ENCODE assay signal across 8 cellular contexts in the genomic region with DNA sequence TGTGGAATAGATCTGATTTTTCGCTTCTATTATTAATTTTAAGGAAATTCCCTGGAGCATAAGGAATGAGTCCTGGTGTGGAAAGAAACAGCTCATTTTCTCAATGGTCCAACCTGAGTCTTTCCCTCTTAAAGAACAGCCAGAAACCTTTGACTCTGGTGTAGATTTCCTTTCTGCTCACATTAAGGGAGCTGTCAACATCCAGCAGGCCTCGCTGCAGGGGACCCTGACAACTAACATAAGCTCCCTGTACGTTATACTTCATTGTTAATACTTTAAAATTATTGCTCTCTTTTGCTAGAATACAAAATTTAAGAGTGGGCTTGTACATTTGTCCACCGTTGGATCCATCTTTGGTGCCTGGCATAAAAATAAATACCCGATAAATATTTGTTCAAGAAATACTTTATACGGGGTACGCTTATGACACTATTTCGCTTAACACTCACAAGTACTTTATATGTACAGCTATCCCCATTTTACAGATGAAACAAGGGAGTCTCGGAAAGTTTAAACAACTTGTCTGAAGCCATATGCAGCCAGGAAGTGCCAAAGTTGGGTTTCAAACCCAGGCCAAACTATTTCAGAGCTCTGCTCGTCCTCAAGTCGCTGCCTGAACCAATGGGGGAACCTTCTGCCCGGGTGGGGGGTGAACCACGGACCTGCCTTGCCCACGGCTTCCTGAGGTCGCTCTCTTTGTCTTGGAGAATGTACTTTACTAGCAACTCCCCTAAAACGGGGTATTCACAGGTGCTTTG. TPM values are rescaled to one million over a fixed set of nuclear protein-coding genes. Genes with fewer than 3 reads are reported as not detected.
DNase-seq lines count a peak whose midpoint lies in the region; ATAC-seq, FAIRE-seq and TF ChIP-seq lines count a peak whose summit lies in the region.

No MANE protein-coding gene starts in this region.

- DNase-seq in NCI-H2081 (lab: John Stamatoyannopoulos, UW): peak; percentile 39 to 66
- DNase-seq in NCI-H2081 treated with DMSO at 0.1 percent for 48 hours (lab: John Stamatoyannopoulos, UW): no peak
- peak; percentile 10 for DNase-seq in H4 (ENCODE audit: low spot score)
- DNase-seq in mammary epithelial cell: peak; percentile 2
- DNase-seq in HepG2 (ENCODE audit: low spot score): peak; percentile 50
- DNase-seq in T1000 (lab: John Stamatoyannopoulos, UW): no peak

- TF ChIP-seq RAD21 in HepG2 (CRISPR knock-in tag; IDR thresholded peaks at IDR 0.05): no peak

- H3F3A ChIP-seq in OCI-LY1 (ENCODE audit: insufficient read depth, low read length): no peaks in the 10 kb centered on the region

- TF ChIP-seq CTCF in OCI-LY1 (IDR thresholded peaks at IDR 0.05; ENCODE audit: low read length) (no peak), mammary epithelial cell (conservative IDR thresholded peaks at IDR 0.05 in 1 of 2, IDR thresholded peaks at IDR 0.05 in 1 of 2; ENCODE audit: extremely low read depth in 1 of 2, insufficient read depth in 1 of 2, low read depth in 1 of 2, low read length in 2 of 2) (no peak), HepG2 (CRISPR knock-in tag; IDR thresholded peaks at IDR 0.05) (no peak)

- peak; percentile 45 for ATAC-seq in HepG2

- no peaks in the 10 kb centered on the region for H4K20me1 ChIP-seq in OCI-LY1 (ENCODE audit: insufficient read depth, low read length)
- H4K20me1 ChIP-seq in mammary epithelial cell (ENCODE audit: insufficient read depth, low read length): no peaks in the 10 kb centered on the region
- no peaks in the 10 kb centered on the region for H4K20me1 ChIP-seq in HepG2 (ENCODE audit: insufficient read depth, low read length)

- dilution Hi-C loops in mammary epithelial cell (cut with HindIII; ENCODE audit: low sequenced_read_pairs): no loop called here

- H3K36me3 ChIP-seq in OCI-LY1 (ENCODE audit: insufficient read depth, low read length) (peaks cover 36% of the 10 kb centered on the region), mammary epithelial cell (ENCODE audit: insufficient read depth, low read length) (peaks cover 17% of the 10 kb centered on the region), HepG2 (replicated peaks in 1 of 2; ENCODE audit: control insufficient read depth in 1 of 2, insufficient read depth in 2 of 2, low read length in 2 of 2) (peaks cover 2 to 28% of the 10 kb centered on the region in 2 experiments; a peak in 3 of 5 replicates), subcutaneous abdominal adipose tissue (ENCODE audit: control insufficient read depth in 5 of 5, insufficient read depth in 5 of 5, low read length in 5 of 5) (peaks cover 11 to 24% (median 17%) of the 10 kb centered on the region in 5 donors)

- H3K27ac ChIP-seq in OCI-LY1 (ENCODE audit: low read depth, low read length, poor library complexity, severe bottlenecking) (peak overlapping the region; percentile 52), mammary epithelial cell (ENCODE audit: insufficient read depth, low read depth, low read length) (peak overlapping the region; percentile 96), HepG2 (ENCODE audit: extremely low read length, insufficient read depth, low read length) (peak overlapping the region; percentile 96), subcutaneous abdominal adipose tissue (ENCODE audit: low read depth, low read length) (peak overlapping the region; percentile 99)

- H3K27me3 ChIP-seq in OCI-LY1 (ENCODE audit: insufficient read depth, low read length): no peaks in the 10 kb centered on the region
- no peaks in the 10 kb centered on the region for H3K27me3 ChIP-seq in mammary epithelial cell (ENCODE audit: insufficient read depth, low read length)
- H3K27me3 ChIP-seq in HepG2 (ENCODE audit: control insufficient read depth in 1 of 2, insufficient read depth in 2 of 2, low read length in 2 of 2): peaks cover 0 to 3% of the 10 kb centered on the region in 2 experiments; a peak in 1 of 5 replicates
- no peaks in the 10 kb centered on the region for H3K27me3 ChIP-seq in subcutaneous abdominal adipose tissue (ENCODE audit: control insufficient read depth in 5 of 5, insufficient read depth in 4 of 5, low read length in 5 of 5)

- TF ChIP-seq POLR2A in HepG2 (IDR thresholded peaks at IDR 0.05; ENCODE audit: insufficient read depth in 1 of 2, low read depth in 2 of 2, low read length in 2 of 2): no peak

- H3K4me2 ChIP-seq in OCI-LY1 (ENCODE audit: low read length) (peak overlapping the region; percentile 71), mammary epithelial cell (ENCODE audit: insufficient read depth, low read depth, low read length) (peak overlapping the region; percentile 99), HepG2 (ENCODE audit: low read depth, low read length) (peak overlapping the region; percentile 84)

- H3K4me1 ChIP-seq in OCI-LY1 (ENCODE audit: insufficient read depth, low read length, severe bottlenecking) (peaks cover 32% of the 10 kb centered on the region), mammary epithelial cell (ENCODE audit: insufficient read depth, low read length) (peaks cover 12% of the 10 kb centered on the region), HepG2 (ENCODE audit: insufficient read depth, low read length) (peaks cover 41% of the 10 kb centered on the region), subcutaneous abdominal adipose tissue (ENCODE audit: control insufficient read depth in 5 of 5, insufficient read depth in 5 of 5, low read length in 5 of 5) (peaks cover 4 to 26% (median 23%) of the 10 kb centered on the region in 5 donors)

- peak overlapping the region; percentile 90; the same call in 1 of the 2 replicates for H2AFZ ChIP-seq in OCI-LY1 (ENCODE audit: low read length)
- H2AFZ ChIP-seq in mammary epithelial cell (ENCODE audit: low read depth, low read length): peak overlapping the region; percentile 100
- H2AFZ ChIP-seq in HepG2 (ENCODE audit: low read length): peak overlapping the region; percentile 25

- H3K9me3 ChIP-seq in OCI-LY1 (ENCODE audit: low read length): no peaks in the 10 kb centered on the region
- H3K9me3 ChIP-seq in mammary epithelial cell (replicated peaks; ENCODE audit: insufficient read depth, low read length): no peaks in the 10 kb centered on the region
- H3K9me3 ChIP-seq in HepG2 (ENCODE audit: low read length): no peaks in the 10 kb centered on the region
- no peaks in the 10 kb centered on the region for H3K9me3 ChIP-seq in subcutaneous abdominal adipose tissue (ENCODE audit: control insufficient read depth in 5 of 5, low read length in 5 of 5)

- BruUV-seq in mammary epithelial cell (replicated peaks; lab: Mats Ljungman, UMichigan) (TSS peak; percentile 47), HepG2 (replicated peaks; lab: Mats Ljungman, UMichigan) (TSS peak; percentile 56)

- H3K9ac ChIP-seq in OCI-LY1 (ENCODE audit: low read length) (peak overlapping the region; percentile 91), mammary epithelial cell (ENCODE audit: insufficient read depth, low read length) (peak overlapping the region; percentile 95), HepG2 (ENCODE audit: insufficient read depth, low read depth, low read length) (peak overlapping the region; percentile 99), subcutaneous abdominal adipose tissue (ENCODE audit: low read length in 5 of 5) (peak overlapping the region; percentile 91 to 100 (median 100))

- H3K9me2 ChIP-seq in OCI-LY1 (ENCODE audit: low read depth, low read length): no peaks in the 10 kb centered on the region

- intact Hi-C loops in mammary epithelial cell (cut with micrococcal nuclease) (no loop called here), HepG2 (cut with micrococcal nuclease; ENCODE audit: unreplicated experiment) (no loop called here)

- H3K4me3 ChIP-seq in OCI-LY1 (ENCODE audit: low read depth, low read length, poor library complexity, severe bottlenecking) (peak overlapping the region; percentile 85), mammary epithelial cell (replicated peaks in 1 of 3; ENCODE audit: insufficient read depth in 1 of 3, low read depth in 2 of 3, low read length in 3 of 3) (peak overlapping the region; percentile 74 to 87 (median 82)), HepG2 (replicated peaks in 1 of 3; ENCODE audit: insufficient read depth in 1 of 3, low read depth in 2 of 3, low read length in 3 of 3) (peak overlapping the region; percentile 97), subcutaneous abdominal adipose tissue (ENCODE audit: low read depth in 1 of 5, low read length in 5 of 5) (peak overlapping the region; percentile 77 to 98 (median 96))

- in situ Hi-C loops in mammary epithelial cell (cut with MboI; ENCODE audit: low sequenced_read_pairs in 2 of 2): no loop called here
- in situ Hi-C loops in HepG2 (cut with HindIII; ENCODE audit: extremely low pct_ligation_motif_present, low pct_unique_long_range_greater_than_20kb): no loop called here

- CTCF ChIA-PET in mammary epithelial cell (lab: Charles Lee; ENCODE audit: low non-redundant PET): interaction anchor here (0.6 kb wide), 1 partner anchor 163 kb away, joined by 3 read pairs; no protein-coding TSS in a partner anchor
- CTCF ChIA-PET in HepG2 (lab: Yijun Ruan, JAX; ENCODE audit: low intra/inter-chr PET ratio, low total read pairs): no interaction called here

- POLR2A ChIA-PET in HepG2 (lab: Yijun Ruan, JAX): interaction anchor here (0.7 to 2.8 kb wide), 8 partner anchors 16 to 1042 kb away, joined by 3 to 16 read pairs (median 6); a partner anchor contains a TSS

- WGBS in mammary epithelial cell (ENCODE audit: low coverage, missing lambda C conversion rate): 7% methylated on average over 16 of the region's 16 CpGs
- 2% methylated on average over 16 of the region's 16 CpGs for WGBS in HepG2 (ENCODE audit: low lambda C conversion rate)

- H3K79me2 ChIP-seq in OCI-LY1 (ENCODE audit: insufficient read depth, low read length) (peaks cover 32% of the 10 kb centered on the region), mammary epithelial cell (ENCODE audit: insufficient read depth, low read length) (peaks cover 53% of the 10 kb centered on the region), HepG2 (ENCODE audit: insufficient read depth, low read length) (peaks cover 46% of the 10 kb centered on the region)

- no peak for TF ChIP-seq EP300 in HepG2 (IDR thresholded peaks at IDR 0.05; ENCODE audit: low read depth in 2 of 2, low read length in 2 of 2)
- no peak for TF ChIP-seq EP300 in HepG2 (CRISPR knock-in tag; IDR thresholded peaks at IDR 0.05; ENCODE audit: borderline replicate concordance)

- no peak for FAIRE-seq in HepG2 (lab: Jason Lieb, UNC)

RNA-seq across cellular contexts. Expression of a gene that starts 0.6 kb away (rescaled TPM):
- 68.5 and 92.5 TPM in 2 replicates for total RNA-seq in H4 (2014; rRNA removed; shearing (Covaris generic))
- 10 to 100 TPM; 75.0 to 94.2 TPM for total RNA-seq in mammary epithelial cell
- 37.0 TPM for polyA plus RNA-seq in mammary epithelial cell
- polyA minus RNA-seq in mammary epithelial cell: 61.3 TPM
- 127 and 168 TPM in 2 replicates for total RNA-seq in HepG2 (2016; rRNA removed; fragmentation: Illumina TruSeq; extraction: Trizol)
- 29.3 and 32.5 TPM in 2 replicates for total RNA-seq in HepG2 (2016; cell fraction: cytosol; rRNA removed; fragmentation: Illumina TruSeq; extraction: Trizol; ENCODE audit: low read depth)
- total RNA-seq in HepG2 (2016; cell fraction: insoluble cytoplasmic fraction; rRNA removed; fragmentation: Illumina TruSeq; extraction: Trizol): 131 and 158 TPM in 2 replicates
- 43.0 and 52.4 TPM in 2 replicates for total RNA-seq in HepG2 (2016; cell fraction: membrane; rRNA removed; fragmentation: Illumina TruSeq; extraction: Trizol)
- 127 and 130 TPM in 2 replicates for total RNA-seq in HepG2 (2016; cell fraction: nucleus; rRNA removed; fragmentation: Illumina TruSeq; extraction: Trizol)
- polyA plus RNA-seq in HepG2 (2011; rRNA removed): 34.6 and 43.5 TPM in 2 replicates
- 18.5 and 25.3 TPM in 2 replicates for polyA plus RNA-seq in HepG2 (2011; cell fraction: cytosol; rRNA removed)
- 28.3 and 35.1 TPM in 2 replicates for polyA plus RNA-seq in HepG2 (2011; cell fraction: nucleus; rRNA removed)
- 73.1 and 98.6 TPM in 2 replicates for polyA plus RNA-seq in HepG2 (2012)
- polyA plus RNA-seq in HepG2 (2016; cell fraction: cytosol; fragmentation: Illumina TruSeq; extraction: Trizol; ENCODE audit: low read depth): 23.9 and 24.7 TPM in 2 replicates
- 212 and 228 TPM in 2 replicates for polyA plus RNA-seq in HepG2 (2016; cell fraction: insoluble cytoplasmic fraction; fragmentation: Illumina TruSeq; extraction: Trizol; ENCODE audit: low read depth)
- polyA plus RNA-seq in HepG2 (2016; cell fraction: membrane; fragmentation: Illumina TruSeq; extraction: Trizol; ENCODE audit: low read depth): 29.4 and 33.5 TPM in 2 replicates
- 131 and 136 TPM in 2 replicates for polyA plus RNA-seq in HepG2 (2016; cell fraction: nucleus; fragmentation: Illumina TruSeq; extraction: Trizol; ENCODE audit: insufficient read depth, low read depth)
- 17.7 and 44.6 TPM in 2 replicates for polyA minus RNA-seq in HepG2 (2011; rRNA and poly(A)+ RNA removed; ENCODE audit: low replicate concordance)
- 18.0 and 20.6 TPM in 2 replicates for polyA minus RNA-seq in HepG2 (2011; cell fraction: cytosol; rRNA and poly(A)+ RNA removed)
- 170 and 179 TPM in 2 replicates for polyA minus RNA-seq in HepG2 (2011; cell fraction: nucleus; rRNA and poly(A)+ RNA removed)

RNA-seq across cellular contexts. Expression of a gene that starts 18.0 kb away (rescaled TPM):
- 0.06 TPM in 1 of 2 replicates, not detected in the other for total RNA-seq in H4 (2014; rRNA removed; shearing (Covaris generic))
- under 1 TPM; 0.67 to 0.94 TPM for total RNA-seq in mammary epithelial cell
- polyA plus RNA-seq in mammary epithelial cell: 0.24 TPM
- polyA minus RNA-seq in mammary epithelial cell: not detected
- total RNA-seq in HepG2 (2016; rRNA removed; fragmentation: Illumina TruSeq; extraction: Trizol): not detected in 2 replicates
- not detected in 2 replicates for total RNA-seq in HepG2 (2016; cell fraction: cytosol; rRNA removed; fragmentation: Illumina TruSeq; extraction: Trizol; ENCODE audit: low read depth)
- total RNA-seq in HepG2 (2016; cell fraction: insoluble cytoplasmic fraction; rRNA removed; fragmentation: Illumina TruSeq; extraction: Trizol): not detected in 2 replicates
- total RNA-seq in HepG2 (2016; cell fraction: membrane; rRNA removed; fragmentation: Illumina TruSeq; extraction: Trizol): not detected in 2 replicates
- total RNA-seq in HepG2 (2016; cell fraction: nucleus; rRNA removed; fragmentation: Illumina TruSeq; extraction: Trizol): not detected in 2 replicates
- polyA plus RNA-seq in HepG2 (2011; rRNA removed): not detected in 2 replicates
- polyA plus RNA-seq in HepG2 (2011; cell fraction: cytosol; rRNA removed): not detected in 2 replicates
- polyA plus RNA-seq in HepG2 (2011; cell fraction: nucleus; rRNA removed): not detected in 2 replicates
- not detected in 2 replicates for polyA plus RNA-seq in HepG2 (2012)
- not detected in 2 replicates for polyA plus RNA-seq in HepG2 (2016; cell fraction: cytosol; fragmentation: Illumina TruSeq; extraction: Trizol; ENCODE audit: low read depth)
- not detected in 2 replicates for polyA plus RNA-seq in HepG2 (2016; cell fraction: insoluble cytoplasmic fraction; fragmentation: Illumina TruSeq; extraction: Trizol; ENCODE audit: low read depth)
- not detected in 2 replicates for polyA plus RNA-seq in HepG2 (2016; cell fraction: membrane; fragmentation: Illumina TruSeq; extraction: Trizol; ENCODE audit: low read depth)
- not detected in 2 replicates for polyA plus RNA-seq in HepG2 (2016; cell fraction: nucleus; fragmentation: Illumina TruSeq; extraction: Trizol; ENCODE audit: insufficient read depth, low read depth)
- not detected in 2 replicates for polyA minus RNA-seq in HepG2 (2011; rRNA and poly(A)+ RNA removed; ENCODE audit: low replicate concordance)
- not detected in 2 replicates for polyA minus RNA-seq in HepG2 (2011; cell fraction: cytosol; rRNA and poly(A)+ RNA removed)
- polyA minus RNA-seq in HepG2 (2011; cell fraction: nucleus; rRNA and poly(A)+ RNA removed): not detected in 2 replicates

RNA-seq across cellular contexts. Expression of a gene that starts 56.6 kb away (rescaled TPM):
- total RNA-seq in H4 (2014; rRNA removed; shearing (Covaris generic)): not detected in 2 replicates
- total RNA-seq in mammary epithelial cell: not detected
- polyA plus RNA-seq in mammary epithelial cell: not detected
- polyA minus RNA-seq in mammary epithelial cell: not detected
- not detected in 2 replicates for total RNA-seq in HepG2 (2016; rRNA removed; fragmentation: Illumina TruSeq; extraction: Trizol)
- not detected in 2 replicates for total RNA-seq in HepG2 (2016; cell fraction: cytosol; rRNA removed; fragmentation: Illumina TruSeq; extraction: Trizol; ENCODE audit: low read depth)
- not detected in 2 replicates for total RNA-seq in HepG2 (2016; cell fraction: insoluble cytoplasmic fraction; rRNA removed; fragmentation: Illumina TruSeq; extraction: Trizol)
- total RNA-seq in HepG2 (2016; cell fraction: membrane; rRNA removed; fragmentation: Illumina TruSeq; extraction: Trizol): not detected in 2 replicates
- total RNA-seq in HepG2 (2016; cell fraction: nucleus; rRNA removed; fragmentation: Illumina TruSeq; extraction: Trizol): not detected in 2 replicates
- polyA plus RNA-seq in HepG2 (2011; rRNA removed): not detected in 2 replicates
- polyA plus RNA-seq in HepG2 (2011; cell fraction: cytosol; rRNA removed): not detected in 2 replicates
- not detected in 2 replicates for polyA plus RNA-seq in HepG2 (2011; cell fraction: nucleus; rRNA removed)
- polyA plus RNA-seq in HepG2 (2012): not detected in 2 replicates
- polyA plus RNA-seq in HepG2 (2016; cell fraction: cytosol; fragmentation: Illumina TruSeq; extraction: Trizol; ENCODE audit: low read depth): not detected in 2 replicates
- polyA plus RNA-seq in HepG2 (2016; cell fraction: insoluble cytoplasmic fraction; fragmentation: Illumina TruSeq; extraction: Trizol; ENCODE audit: low read depth): not detected in 2 replicates
- not detected in 2 replicates for polyA plus RNA-seq in HepG2 (2016; cell fraction: membrane; fragmentation: Illumina TruSeq; extraction: Trizol; ENCODE audit: low read depth)
- not detected in 2 replicates for polyA plus RNA-seq in HepG2 (2016; cell fraction: nucleus; fragmentation: Illumina TruSeq; extraction: Trizol; ENCODE audit: insufficient read depth, low read depth)
- not detected in 2 replicates for polyA minus RNA-seq in HepG2 (2011; rRNA and poly(A)+ RNA removed; ENCODE audit: low replicate concordance)
- polyA minus RNA-seq in HepG2 (2011; cell fraction: cytosol; rRNA and poly(A)+ RNA removed): not detected in 2 replicates
- polyA minus RNA-seq in HepG2 (2011; cell fraction: nucleus; rRNA and poly(A)+ RNA removed): not detected in 2 replicates

Comparison
In these comparisons a context has a peak if more than half of its experiments do, and no peak if none do; other contexts are left out.
1. DNase-seq: peak in NCI-H2081 (2 of 2), H4 (single experiment), mammary epithelial cell (single experiment) and HepG2 (single experiment); none in NCI-H2081 treated with DMSO at 0.1 percent for 48 hours (single experiment) and T1000 (single experiment).
2. H2AFZ ChIP-seq: peak in every context shown above with its lines; median percentile 100 in mammary epithelial cell; 90 in OCI-LY1; 25 in HepG2.
3. Peak in every context shown above with its lines, with median percentiles within 50 percentile points of each other: H3K27ac ChIP-seq, H3K4me2 ChIP-seq, H3K4me3 ChIP-seq and H3K9ac ChIP-seq.